22 cellular contexts compared by ENCODE assay signal in genomic region chr16:73399997-73400396, GRCh38.
DNase-seq lines count a peak whose midpoint lies in the region; ATAC-seq, FAIRE-seq and TF ChIP-seq lines count a peak whose summit lies in the region.
"Had no signal": no experiment of that assay in that cellular context is flagged by ENCODE, and none has a peak within 500 bp of the region (broad histone marks: within the 10 kb centered on the region; RNA-seq: fewer than 3 reads in every experiment).

No MANE protein-coding gene starts in this region.

- no peaks in the 10 kb centered on the region for H3K9me3 Mint-ChIP-seq in neural crest cell

- WGBS in K562 (ENCODE audit: insufficient coverage, low coverage, missing lambda C conversion rate) = 0% methylated on average over 5 of the region's 5 CpGs
- no CpG with 5 or more reads among the region's 5 CpGs for WGBS in mesenchymal stem cell

- in situ Hi-C loops in K562 (cut with MboI) = no loop called here

- H3K4me1 ChIP-seq in BLaER1 = peaks cover 17% of the 10 kb centered on the region
- no peaks in the 10 kb centered on the region for H3K4me1 ChIP-seq in K562 (replicated peaks in 1 of 2; ENCODE audit: control insufficient read depth in 2 of 2, insufficient read depth in 2 of 2, low read length in 2 of 2)
- no peaks in the 10 kb centered on the region for H3K4me1 ChIP-seq in mesenchymal stem cell (ENCODE audit: control insufficient read depth, insufficient read depth, low read depth, low read length)
- H3K4me1 ChIP-seq: Caco-2, HAP-1 had no signal

- no peak overlapping the region for H3K4me3 Mint-ChIP-seq in neural crest cell
- H3K4me3 Mint-ChIP-seq: B cell; CD4-positive, alpha-beta memory T cell; HFFc6 had no signal

- no peaks in the 10 kb centered on the region for H3K79me1 ChIP-seq in mesenchymal stem cell (replicated peaks; ENCODE audit: low read length, poor library complexity, severe bottlenecking)

- no peak overlapping the region for H3K23ac ChIP-seq in mesenchymal stem cell (ENCODE audit: low read length in 2 of 2)

- TF ChIP-seq POLR2A in K562 (conservative IDR thresholded peaks at IDR 0.05) = no peak

- H2AFZ ChIP-seq in K562 (ENCODE audit: low read depth, low read length) (no peak overlapping the region), mesenchymal stem cell (ENCODE audit: low read depth, low read length) (no peak overlapping the region)
- H2AFZ ChIP-seq: GM23248 had no signal

- intact Hi-C loops in K562 (cut with micrococcal nuclease) = no loop called here

- H3K9me3 ChIP-seq in BLaER1 (no peaks in the 10 kb centered on the region), K562 (replicated peaks; ENCODE audit: control insufficient read depth, insufficient read depth, low read depth, low read length) (no peaks in the 10 kb centered on the region), mesenchymal stem cell (ENCODE audit: control insufficient read depth, low read length) (peaks cover 7% of the 10 kb centered on the region)
- H3K9me3 ChIP-seq: BLaER1 treated with 17β-estradiol and CSF1 and Interleukin-3, amounts not matched to agents 10 nM and 100 nM; Caco-2; HAP-1 had no signal

- peak overlapping the region; percentile 55; the same call in 1 of the 2 replicates for H3K4me2 ChIP-seq in BLaER1
- H3K4me2 ChIP-seq in K562 (ENCODE audit: insufficient read depth, low read length) = no peak overlapping the region
- no peak overlapping the region for H3K4me2 ChIP-seq in mesenchymal stem cell (ENCODE audit: low read length, poor library complexity, severe bottlenecking)

- no peaks in the 10 kb centered on the region for H3K27me3 ChIP-seq in BLaER1
- H3K27me3 ChIP-seq in K562 (ENCODE audit: control insufficient read depth in 2 of 2, insufficient read depth in 2 of 2, low read length in 2 of 2) = peaks cover 0 to 17% of the 10 kb centered on the region in 2 experiments; a peak in 2 of 5 replicates
- no peaks in the 10 kb centered on the region for H3K27me3 ChIP-seq in mesenchymal stem cell (ENCODE audit: control insufficient read depth in 1 of 2, insufficient read depth in 1 of 2, low read length in 2 of 2)
- H3K27me3 ChIP-seq: BLaER1 treated with 17β-estradiol and CSF1 and Interleukin-3, amounts not matched to agents 10 nM and 100 nM had no signal

- no peaks in the 10 kb centered on the region for H3K36me3 Mint-ChIP-seq in neural crest cell (ENCODE audit: low read depth)
- H3K36me3 Mint-ChIP-seq: CD14-positive monocyte; CD4-positive, alpha-beta memory T cell had no signal

- H3K27ac ChIP-seq in BLaER1 (no peak overlapping the region), K562 (ENCODE audit: extremely low read depth, low read depth, low read length) (no peak overlapping the region), mesenchymal stem cell (ENCODE audit: low read length, poor library complexity, severe bottlenecking) (no peak overlapping the region)
- H3K27ac ChIP-seq: 22Rv1; BLaER1 treated with 17β-estradiol and CSF1 and Interleukin-3, amounts not matched to agents 10 nM and 100 nM; GM23248 had no signal

- no peak overlapping the region for H2BK15ac ChIP-seq in mesenchymal stem cell (ENCODE audit: low read depth, poor library complexity, severe bottlenecking)

- ATAC-seq in K562 (no peak), GM18502 (IDR thresholded peaks at IDR 0.05; ENCODE audit: poor library complexity, unreplicated experiment) (no peak)

- H4K8ac ChIP-seq in mesenchymal stem cell (ENCODE audit: low read length) = no peak overlapping the region

- H3K14ac ChIP-seq in mesenchymal stem cell (ENCODE audit: low read length in 2 of 2) = no peak overlapping the region

- no peaks in the 10 kb centered on the region for H3K9me1 ChIP-seq in K562 (ENCODE audit: control insufficient read depth, insufficient read depth, low read length)

- no peak overlapping the region for H2AK5ac ChIP-seq in mesenchymal stem cell (ENCODE audit: low read length, severe bottlenecking)

- no peak overlapping the region for H2BK120ac ChIP-seq in mesenchymal stem cell (ENCODE audit: low read depth, low read length)

- H4K91ac ChIP-seq in mesenchymal stem cell (ENCODE audit: low read length) = no peak overlapping the region

- no peak overlapping the region for H3K4ac ChIP-seq in mesenchymal stem cell (ENCODE audit: low read depth in 1 of 2, low read length in 2 of 2)

- H3K4me1 Mint-ChIP-seq in neural crest cell = peaks cover 56% of the 10 kb centered on the region
- H3K4me1 Mint-ChIP-seq: B cell; CD14-positive monocyte; CD4-positive, alpha-beta memory T cell had no signal

- DNase-seq in K562 (ENCODE audit: extremely low read depth in 1 of 4, low spot score in 3 of 4) (no peak), neural crest cell (ENCODE audit: low read depth, low spot score) (no peak), NCI-H1417 (lab: John Stamatoyannopoulos, UW) (no peak), mesenchymal stem cell (no peak)
- DNase-seq: Caco-2; CD4-positive, alpha-beta memory T cell; DMS153; DND-41; GM23248; HFFc6 had no signal

- no peak for TF ChIP-seq EP300 in K562 (IDR thresholded peaks at IDR 0.05; ENCODE audit: low read length)

- no peaks in the 10 kb centered on the region for H3K27me3 Mint-ChIP-seq in neural crest cell (ENCODE audit: low read depth)
- H3K27me3 Mint-ChIP-seq: B cell had no signal

- CTCF ChIA-PET in K562 (lab: Yijun Ruan, JAX; ENCODE audit: low intra/inter-chr PET ratio) = no interaction called here

- H3K36me3 ChIP-seq in BLaER1 (no peaks in the 10 kb centered on the region), K562 (ENCODE audit: control insufficient read depth, insufficient read depth, low read length) (no peaks in the 10 kb centered on the region), mesenchymal stem cell (ENCODE audit: control insufficient read depth in 1 of 2, insufficient read depth in 2 of 2, low read depth in 1 of 2, low read length in 2 of 2) (no peaks in the 10 kb centered on the region)
- H3K36me3 ChIP-seq: BLaER1 treated with 17β-estradiol and CSF1 and Interleukin-3, amounts not matched to agents 10 nM and 100 nM; HAP-1 had no signal

- H3K18ac ChIP-seq in mesenchymal stem cell (ENCODE audit: low read depth in 1 of 2, low read length in 2 of 2) = no peak overlapping the region

- no TSS peak for BruUV-seq in K562 (replicated peaks; lab: Mats Ljungman, UMichigan)

- no peak overlapping the region for H2BK12ac ChIP-seq in mesenchymal stem cell (ENCODE audit: low read length in 2 of 2)

- H3K79me2 ChIP-seq in K562 (ENCODE audit: control insufficient read depth, insufficient read depth, low read length) = no peaks in the 10 kb centered on the region

- TF ChIP-seq CTCF in K562 (IDR thresholded peaks at IDR 0.05 in 2 of 3, conservative IDR thresholded peaks at IDR 0.05 in 1 of 3; ENCODE audit: insufficient read depth in 2 of 3, low read depth in 1 of 3, low read length in 3 of 3) (no peak), neural crest cell (conservative IDR thresholded peaks at IDR 0.05) (no peak)

- H3K4me3 ChIP-seq in BLaER1 = no peak overlapping the region
- H3K4me3 ChIP-seq in K562 = no peak overlapping the region
- no peak overlapping the region for H3K4me3 ChIP-seq in mesenchymal stem cell (ENCODE audit: insufficient read depth in 1 of 2, low read depth in 1 of 2, low read length in 2 of 2)
- H3K4me3 ChIP-seq: BLaER1 treated with 17β-estradiol and CSF1 and Interleukin-3, amounts not matched to agents 10 nM and 100 nM; GM23248; HAP-1 had no signal

- H3K27ac Mint-ChIP-seq in neural crest cell (ENCODE audit: unreplicated experiment) = peak overlapping the region; percentile 90
- H3K27ac Mint-ChIP-seq: B cell; CD4-positive, alpha-beta memory T cell; HFFc6 had no signal

- TF ChIP-seq RAD21 in K562 (CRISPR knock-in tag; conservative IDR thresholded peaks at IDR 0.05 in 1 of 2, IDR thresholded peaks at IDR 0.05 in 1 of 2) = no peak

- H3K9ac ChIP-seq in BLaER1 = no peak overlapping the region
- no peak overlapping the region for H3K9ac ChIP-seq in K562 (ENCODE audit: insufficient read depth in 1 of 2, low read depth in 2 of 2, low read length in 2 of 2)
- no peak overlapping the region for H3K9ac ChIP-seq in mesenchymal stem cell (ENCODE audit: low read length)
- H3K9ac ChIP-seq: BLaER1 treated with 17β-estradiol and CSF1 and Interleukin-3, amounts not matched to agents 10 nM and 100 nM; GM23248 had no signal

- H4K20me1 ChIP-seq in BLaER1 = no peaks in the 10 kb centered on the region
- no peaks in the 10 kb centered on the region; the same call in 1 of the 2 replicates for H4K20me1 ChIP-seq in K562 (replicated peaks; ENCODE audit: control insufficient read depth, insufficient read depth, low read length)
- H4K20me1 ChIP-seq: BLaER1 treated with 17β-estradiol and CSF1 and Interleukin-3, amounts not matched to agents 10 nM and 100 nM had no signal

- POLR2A ChIA-PET in K562 (lab: Yijun Ruan, JAX) = interaction anchor here (0.7 kb wide), 1 partner anchor 11 kb away, joined by 3 read pairs; no protein-coding TSS in a partner anchor

- no peak overlapping the region for H2BK5ac ChIP-seq in mesenchymal stem cell (ENCODE audit: low read depth, low read length, poor library complexity, severe bottlenecking)

- no peak for FAIRE-seq in K562 (lab: Jason Lieb, UNC)
- FAIRE-seq: A204.1, G401.6, GM12892, GM19239, H54 had no signal

TF ChIP-seq in K562, 482 proteins besides CTCF, POLR2A, EP300 and RAD21:
- peak; percentile 52 for TF ChIP-seq RBM25 (IDR thresholded peaks at IDR 0.05; ENCODE audit: low read depth, low read length, severe bottlenecking)
- TF ChIP-seq KDM1A (IDR thresholded peaks at IDR 0.05) = no peak
- TF ChIP-seq ZFP36 (IDR thresholded peaks at IDR 0.05; ENCODE audit: low read depth, low read length, partially characterized antibody) = peak; percentile 68
